ENCODE assay signal across 8 cellular contexts in genomic region chr16:9256196-9256595, GRCh38.
A peak's percentile ranks its signal among the peaks of the same experiment; 100 is the strongest.
DNase-seq lines count a peak whose midpoint lies in the region; ATAC-seq and TF ChIP-seq lines count a peak whose summit lies in the region.

No MANE protein-coding gene starts in this region.

- H3K4me3 ChIP-seq in DND-41 (ENCODE audit: low read depth in 1 of 2, low read length in 2 of 2) (no peak overlapping the region), liver (ENCODE audit: low read depth in 1 of 3, low read length in 3 of 3) (no peak overlapping the region)

- no peaks in the 10 kb centered on the region for H3K9me3 ChIP-seq in DND-41 (ENCODE audit: insufficient read depth, low read length, severe bottlenecking)
- H3K9me3 ChIP-seq in liver (ENCODE audit: control insufficient read depth in 4 of 4, low read length in 3 of 4): no peaks in the 10 kb centered on the region

- 46% methylated on average over 6 of the region's 6 CpGs for WGBS in liver

- H3K27ac ChIP-seq in DND-41 (ENCODE audit: low read length) (no peak overlapping the region), liver (ENCODE audit: low read depth in 1 of 2, low read length in 2 of 2) (no peak overlapping the region)

- H3K79me2 ChIP-seq in DND-41 (ENCODE audit: insufficient read depth, low read length): no peaks in the 10 kb centered on the region

- TF ChIP-seq CTCF in DND-41 (IDR thresholded peaks at IDR 0.05; ENCODE audit: borderline replicate concordance, extremely low read depth, low read length, poor library complexity, severe bottlenecking): peak; percentile 65
- peak; percentile 26 for TF ChIP-seq CTCF in liver (IDR thresholded peaks at IDR 0.05; ENCODE audit: low read depth, low read length, missing input control)

- H3K4me2 ChIP-seq in DND-41 (ENCODE audit: insufficient read depth, low read length): no peak overlapping the region

- H3K9ac ChIP-seq in DND-41 (ENCODE audit: low read depth, low read length) (no peak overlapping the region), liver (ENCODE audit: low read depth in 1 of 2, low read length in 2 of 2) (no peak overlapping the region)

- DNase-seq in DND-41: peak; percentile 46
- peak; percentile 37 for DNase-seq in UCSD-AML1 (lab: John Stamatoyannopoulos, UW; ENCODE audit: unreplicated experiment)
- no peak for DNase-seq in SW 1271 (lab: John Stamatoyannopoulos, UW)
- DNase-seq in DMS114 treated with DMSO at 0.1 percent for 48 hours (lab: John Stamatoyannopoulos, UW; ENCODE audit: unreplicated experiment): no peak

- H3K36me3 ChIP-seq in DND-41 (ENCODE audit: insufficient read depth, low read length) (no peaks in the 10 kb centered on the region), liver (ENCODE audit: control insufficient read depth in 4 of 4, insufficient read depth in 3 of 4, low read depth in 1 of 4, low read length in 3 of 4) (no peaks in the 10 kb centered on the region)

- H4K20me1 ChIP-seq in DND-41 (ENCODE audit: insufficient read depth, low read length): no peaks in the 10 kb centered on the region

- H3K4me1 ChIP-seq in DND-41 (ENCODE audit: insufficient read depth, low read length): no peaks in the 10 kb centered on the region
- peaks cover 4 to 30% (median 24%) of the 10 kb centered on the region in 4 donors for H3K4me1 ChIP-seq in liver (ENCODE audit: control insufficient read depth in 4 of 4, insufficient read depth in 4 of 4, low read length in 3 of 4)

- ATAC-seq in DND-41 (ENCODE audit: insufficient read depth, low read depth) (peak; percentile 33; the same call in 1 of the 3 replicates), GM21576 (IDR thresholded peaks at IDR 0.05; ENCODE audit: unreplicated experiment) (peak; percentile 49), GM19395 (IDR thresholded peaks at IDR 0.05; ENCODE audit: unreplicated experiment) (no peak), GM19463 (IDR thresholded peaks at IDR 0.05; ENCODE audit: unreplicated experiment) (no peak)

- no peak overlapping the region for H2AFZ ChIP-seq in DND-41 (ENCODE audit: low read depth, low read length)

- TF ChIP-seq RAD21 in liver (IDR thresholded peaks at IDR 0.05): peak; percentile 18 to 57

- peaks cover 6% of the 10 kb centered on the region for H3K27me3 ChIP-seq in DND-41 (ENCODE audit: insufficient read depth, low read length, poor library complexity)
- no peaks in the 10 kb centered on the region for H3K27me3 ChIP-seq in liver (ENCODE audit: control insufficient read depth in 4 of 4, insufficient read depth in 4 of 4, low read length in 3 of 4)

TF ChIP-seq in liver, 16 proteins besides CTCF, POLR2A, EP300 and RAD21:
- no peak for TF ChIP-seq GABPA (IDR thresholded peaks at IDR 0.05 in 1 of 2, conservative IDR thresholded peaks at IDR 0.05 in 1 of 2)
- no peak for TF ChIP-seq SP1 (IDR thresholded peaks at IDR 0.05)
- no peak for TF ChIP-seq RXRA (IDR thresholded peaks at IDR 0.05)
- TF ChIP-seq TAF1 (conservative IDR thresholded peaks at IDR 0.05): no peak

Comparison
In these comparisons a context has a peak if more than half of its experiments do, and no peak if none do; other contexts are left out.
1. ATAC-seq: peak in DND-41 (single experiment) and GM21576 (single experiment); none in GM19395 (single experiment) and GM19463 (single experiment).
2. DNase-seq: peak in DND-41 (single experiment) and UCSD-AML1 (single experiment); none in SW 1271 (0 of 2) and DMS114 treated with DMSO at 0.1 percent for 48 hours (single experiment).